In genomic region chr9:120750421-120750820, GRCh38 we compare ENCODE assay signal across 31 cellular contexts.
"Had no signal": no experiment of that assay in that cellular context is flagged by ENCODE, and none has a peak within 500 bp of the region (broad histone marks: within the 10 kb centered on the region; RNA-seq: fewer than 3 reads in every experiment).

No MANE protein-coding gene starts in this region.

- H3K4me3 ChIP-seq: MG63, PC-9 had no signal

- H3K36me3 ChIP-seq: brain microvascular endothelial cell had no signal

- H2AFZ ChIP-seq: PC-9 had no signal

- ATAC-seq: activated CD8-positive, alpha-beta memory T cell treated with anti-CD3 and anti-CD28 coated beads, Interleukin-2, amount 10 ng/mL, durations not matched to agents 7 days and 5 days had no signal

- H3K27me3 ChIP-seq: brain microvascular endothelial cell, MG63 had no signal

- H3K9me3 ChIP-seq: MG63 had no signal

- H3K27ac ChIP-seq: brain microvascular endothelial cell, PC-9, VCaP had no signal

- H3K4me2 ChIP-seq: PC-9 had no signal

- DNase-seq: activated B cell treated with CpG ODN at 0.5 μM for 24 hours; activated CD4-positive, alpha-beta memory T cell treated with anti-CD3 and anti-CD28 coated beads for 36 hours; activated CD4-positive, alpha-beta T cell treated with anti-CD3 and anti-CD28 coated beads for 4 hours; activated CD4-positive, alpha-beta T cell treated with anti-CD3 and anti-CD28 coated beads, Interleukin-2, amount 50 U/mL, for 1 hour; activated CD4-positive, CD25-positive, alpha-beta regulatory T cell treated with anti-CD3 and anti-CD28 coated beads, Interleukin-2, amount 50 U/mL, for 72 hours; activated CD8-positive, alpha-beta memory T cell treated with anti-CD3 and anti-CD28 coated beads, Interleukin-2, amount 10 ng/mL, durations not matched to agents 7 days and 5 days; activated CD8-positive, alpha-beta memory T cell treated with anti-CD3 and anti-CD28 coated beads, Interleukin-2, amount 50 U/mL, for 48 hours; activated effector memory CD4-positive, alpha-beta T cell treated with Interleukin-2 at 50 U/mL for 16 hours; activated naive CD4-positive, alpha-beta T cell treated with anti-CD3 and anti-CD28 coated beads, Interleukin-2, amount 10 ng/mL, durations not matched to agents 7 days and 5 days; activated T-cell treated with anti-CD3 and anti-CD28 coated beads, Interleukin-2, amount 50 U/mL, for 48 hours; amniotic stem cell; aorta; brain microvascular endothelial cell; central memory CD4-positive, alpha-beta T cell; MG63; NCI-H1048; NCI-H1105 treated with DMSO at 0.1 percent for 48 hours; NCI-H1436; NCI-H1694; NCI-H1930; NCI-H2081 treated with DMSO at 0.1 percent for 48 hours; NCI-H345; NCI-H524 treated with DMSO at 0.1 percent for 48 hours; NCI-H748 treated with DMSO at 0.1 percent for 48 hours; PC-9; Right ventricle myocardium superior; SW 1271; T-helper 1 cell; T-helper 2 cell; T-helper 9 cell had no signal
